In the genomic region with DNA sequence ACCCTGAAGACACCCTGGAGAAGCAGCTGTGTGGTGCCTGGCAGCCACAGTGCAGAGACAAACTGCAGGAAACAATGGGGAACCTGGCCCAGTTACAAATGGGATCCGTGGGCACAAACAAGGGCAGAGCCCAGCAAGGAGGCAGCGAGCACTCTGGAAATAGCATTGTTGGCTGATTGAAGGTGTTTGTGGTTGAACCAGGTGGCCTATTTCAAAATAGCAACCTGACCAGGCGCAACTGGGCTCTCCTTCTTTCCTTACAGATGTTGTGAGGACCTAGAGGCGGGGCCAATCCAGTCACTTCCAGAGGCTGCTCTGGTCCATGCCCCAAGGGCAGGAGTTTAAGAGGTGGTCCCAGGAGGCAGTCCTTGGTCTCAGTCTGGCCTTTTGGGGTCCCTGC, we compare ENCODE assay signal across 2 cellular contexts.
TF ChIP-seq lines count a peak whose summit lies in the region.

No MANE protein-coding gene starts in this region.

TF ChIP-seq in IMR-90, 13 proteins besides CTCF, POLR2A, EP300 and RAD21:
- TF ChIP-seq BHLHE40 (IDR thresholded peaks at IDR 0.05; ENCODE audit: low read depth, low read length), result no peak
- TF ChIP-seq FOS (IDR thresholded peaks at IDR 0.05; ENCODE audit: low read depth, low read length), result no peak
- no peak for TF ChIP-seq SMC3 (IDR thresholded peaks at IDR 0.05; ENCODE audit: low read depth, low read length)
- TF ChIP-seq, protein P1, sequence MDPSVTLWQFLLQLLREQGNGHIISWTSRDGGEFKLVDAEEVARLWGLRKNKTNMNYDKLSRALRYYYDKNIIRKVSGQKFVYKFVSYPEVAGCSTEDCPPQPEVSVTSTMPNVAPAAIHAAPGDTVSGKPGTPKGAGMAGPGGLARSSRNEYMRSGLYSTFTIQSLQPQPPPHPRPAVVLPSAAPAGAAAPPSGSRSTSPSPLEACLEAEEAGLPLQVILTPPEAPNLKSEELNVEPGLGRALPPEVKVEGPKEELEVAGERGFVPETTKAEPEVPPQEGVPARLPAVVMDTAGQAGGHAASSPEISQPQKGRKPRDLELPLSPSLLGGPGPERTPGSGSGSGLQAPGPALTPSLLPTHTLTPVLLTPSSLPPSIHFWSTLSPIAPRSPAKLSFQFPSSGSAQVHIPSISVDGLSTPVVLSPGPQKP (IDR thresholded peaks at IDR 0.05; ENCODE audit: borderline replicate concordance, low read depth, low read length), result no peak
- no peak for TF ChIP-seq NFE2L2 (IDR thresholded peaks at IDR 0.05; ENCODE audit: low read depth, low read length)
- TF ChIP-seq RFX5 (IDR thresholded peaks at IDR 0.05; ENCODE audit: low read depth, low read length), result no peak
- TF ChIP-seq RCOR1 (IDR thresholded peaks at IDR 0.05; ENCODE audit: insufficient replicate concordance, low read length), result no peak
- TF ChIP-seq MXI1 (IDR thresholded peaks at IDR 0.05; ENCODE audit: borderline replicate concordance, low read depth, low read length), result no peak
- TF ChIP-seq CHD1 (IDR thresholded peaks at IDR 0.05; ENCODE audit: low read depth, low read length), result no peak

TF ChIP-seq in H1, 55 proteins besides CTCF, POLR2A, EP300 and RAD21:
- TF ChIP-seq RXRA (IDR thresholded peaks at IDR 0.05; ENCODE audit: insufficient read depth, low read depth, low read length), result no peak
- no peak for TF ChIP-seq SIN3A (conservative IDR thresholded peaks at IDR 0.05 in 1 of 2, IDR thresholded peaks at IDR 0.05 in 1 of 2; ENCODE audit: low read depth in 1 of 2, low read length in 2 of 2)
- TF ChIP-seq CHD1 (IDR thresholded peaks at IDR 0.05; ENCODE audit: low read depth, low read length), result no peak
- no peak for TF ChIP-seq RBBP5 (IDR thresholded peaks at IDR 0.05; ENCODE audit: borderline replicate concordance, low read depth, low read length)
- TF ChIP-seq JUND (IDR thresholded peaks at IDR 0.05; ENCODE audit: low read length), result no peak
